Comparison of ENCODE assay signal across 8 cellular contexts in the genomic region with DNA sequence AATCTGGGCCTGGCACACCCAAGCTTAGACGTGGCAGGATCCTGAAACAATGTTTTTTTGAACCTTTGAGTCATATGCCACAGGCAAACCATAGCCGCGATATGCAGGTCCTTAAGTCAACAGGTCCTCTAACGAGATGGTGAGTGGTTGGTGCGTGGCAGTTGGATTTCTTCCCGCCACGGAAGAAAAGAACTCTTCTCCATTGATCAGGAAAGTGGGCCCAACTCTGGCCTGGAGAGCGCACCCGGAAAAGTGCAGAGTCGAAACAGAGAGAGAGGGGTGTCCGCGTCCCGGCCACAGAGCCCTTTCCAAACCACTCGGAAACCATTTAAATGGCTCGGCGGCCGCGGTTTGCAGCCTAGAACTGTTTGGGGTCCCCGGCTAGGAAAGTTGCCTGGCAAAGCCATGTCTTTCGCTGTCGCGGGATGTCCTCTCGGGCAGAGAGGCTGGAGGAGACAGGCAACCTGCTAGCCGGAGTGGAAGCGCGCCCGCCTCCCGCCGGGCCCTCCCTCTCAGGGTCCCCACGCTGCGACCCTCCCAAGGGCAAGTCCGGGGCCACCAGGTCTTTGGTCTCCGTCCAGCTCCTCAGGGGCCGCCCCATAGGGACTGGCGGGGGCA. TPM values are rescaled to one million over a fixed set of nuclear protein-coding genes. Genes with fewer than 3 reads are reported as not detected.
A peak's percentile ranks its signal among the peaks of the same experiment; 100 is the strongest.
DNase-seq lines count a peak whose midpoint lies in the region; ATAC-seq and TF ChIP-seq lines count a peak whose summit lies in the region.

No MANE protein-coding gene starts in this region.

- no peak for ATAC-seq in naive thymus-derived CD8-positive, alpha-beta T cell
- ATAC-seq in HG02981 (IDR thresholded peaks at IDR 0.05; ENCODE audit: unreplicated experiment), result no peak
- no peak for ATAC-seq in HG02763 (IDR thresholded peaks at IDR 0.05; ENCODE audit: unreplicated experiment)

- peak overlapping the region; percentile 91 for H3K9ac ChIP-seq in ES-I3 (ENCODE audit: low read depth, low read length)

- H3K4me1 ChIP-seq in ES-I3 (ENCODE audit: insufficient read depth, low read length), result peaks cover 19% of the 10 kb centered on the region; the same call in 1 of the 2 replicates

- no peaks in the 10 kb centered on the region for H3K36me3 ChIP-seq in ES-I3 (ENCODE audit: insufficient read depth, low read length)

- H3K9me3 ChIP-seq in ES-I3 (ENCODE audit: control insufficient read depth, insufficient read depth, low read length), result no peaks in the 10 kb centered on the region

- peak; percentile 43 for DNase-seq in HCEC 1CT
- peak; percentile 68 for DNase-seq in RWPE1 (ENCODE audit: low spot score)
- DNase-seq in epithelial cell of esophagus (ENCODE audit: low read depth), result peak; percentile 92
- DNase-seq in naive thymus-derived CD8-positive, alpha-beta T cell, result peak in 1 of 10 donors; percentile 15
- DNase-seq in epidermal melanocyte (ENCODE audit: insufficient read length, low spot score), result no peak

- H3K27ac ChIP-seq in RWPE1, result no peak overlapping the region

- CTCF ChIA-PET in RWPE1 (lab: Yijun Ruan, JAX), result no interaction called here

- peak overlapping the region in 4 of 10 donors; percentile 56 to 86 (median 84) for H3K27ac Mint-ChIP-seq in naive thymus-derived CD8-positive, alpha-beta T cell

- H3K4me3 ChIP-seq in epithelial cell of esophagus (ENCODE audit: low read length), result peak overlapping the region; percentile 85

- no peaks in the 10 kb centered on the region for H3K9me3 Mint-ChIP-seq in naive thymus-derived CD8-positive, alpha-beta T cell

- TF ChIP-seq CTCF in RWPE1 (conservative IDR thresholded peaks at IDR 0.05; ENCODE audit: low read depth) (no peak), epithelial cell of esophagus (IDR thresholded peaks at IDR 0.05; ENCODE audit: insufficient read depth, low read depth, low read length, missing control alignments) (no peak)

- peaks cover 14 to 37% (median 23%) of the 10 kb centered on the region in 5 donors for H3K27me3 Mint-ChIP-seq in naive thymus-derived CD8-positive, alpha-beta T cell

- peak overlapping the region; percentile 75 to 96 (median 88) for H3K4me3 Mint-ChIP-seq in naive thymus-derived CD8-positive, alpha-beta T cell

- peaks cover 10 to 43% (median 16%) of the 10 kb centered on the region in 4 donors for H3K4me1 Mint-ChIP-seq in naive thymus-derived CD8-positive, alpha-beta T cell

- H3K36me3 Mint-ChIP-seq in naive thymus-derived CD8-positive, alpha-beta T cell, result peaks cover 0 to 4% (median 3%) of the 10 kb centered on the region in 3 donors

- POLR2A ChIA-PET in RWPE1 (lab: Yijun Ruan, JAX; ENCODE audit: low non-redundant PET), result no interaction called here
- POLR2A ChIA-PET in naive thymus-derived CD8-positive, alpha-beta T cell (lab: Charles Lee), result no interaction called here

RNA-seq across cellular contexts. Expression of a gene that starts 0.8 kb away (rescaled TPM):
- 1 to 10 TPM; 2.0 to 3.2 TPM for total RNA-seq in naive thymus-derived CD8-positive, alpha-beta T cell
- 1 to 10 TPM in 1 of 3 donors, under 1 TPM in 1, not detected in 1; 0.25 to 1.1 TPM for polyA plus RNA-seq in naive thymus-derived CD8-positive, alpha-beta T cell
